ENCODE assay signal across 22 cellular contexts in the genomic region with DNA sequence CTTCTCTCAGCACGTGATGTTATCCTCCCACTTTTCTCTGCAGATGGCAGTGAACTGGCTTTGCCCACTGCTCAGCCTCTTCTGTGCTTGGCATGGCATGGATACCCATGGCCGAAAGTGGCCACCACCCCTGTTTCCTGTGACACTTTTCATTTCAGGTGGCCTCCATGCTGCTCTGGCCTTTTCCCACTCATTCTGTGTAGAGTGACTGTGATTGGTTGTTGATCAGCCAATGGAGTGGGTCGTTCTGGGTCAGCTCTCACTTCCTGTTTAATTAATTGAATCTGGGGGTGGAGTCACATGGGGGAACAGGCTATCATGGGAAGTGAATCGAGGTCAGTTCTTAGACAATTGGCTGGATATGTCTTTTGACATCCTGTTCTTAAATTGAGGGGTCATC.
A peak's percentile ranks its signal among the peaks of the same experiment; 100 is the strongest.
DNase-seq lines count a peak whose midpoint lies in the region; FAIRE-seq and TF ChIP-seq lines count a peak whose summit lies in the region.
"Had no signal": no experiment of that assay in that cellular context is flagged by ENCODE, and none has a peak within 500 bp of the region (broad histone marks: within the 10 kb centered on the region; RNA-seq: fewer than 3 reads in every experiment).

No MANE protein-coding gene starts in this region.

- no peaks in the 10 kb centered on the region for H3K36me3 Mint-ChIP-seq in neural progenitor cell
- H3K36me3 Mint-ChIP-seq: CD4-positive, CD25-positive, alpha-beta regulatory T cell; CD8-positive, alpha-beta T cell had no signal

- H3K27me3 ChIP-seq in H1 (replicated peaks in 1 of 4; ENCODE audit: control insufficient read depth in 3 of 4, extremely low read depth in 1 of 4, insufficient read depth in 3 of 4, low read length in 3 of 4) (no peaks in the 10 kb centered on the region; a peak in 1 of 7 replicates), neural progenitor cell (peaks cover 47% of the 10 kb centered on the region), breast epithelium (peaks cover 0 to 4% of the 10 kb centered on the region in 2 donors)
- H3K27me3 ChIP-seq: BLaER1 had no signal

- TF ChIP-seq CTCF in NB4 (IDR thresholded peaks at IDR 0.05; ENCODE audit: low read depth, low read length) (no peak), H1 (IDR thresholded peaks at IDR 0.05; ENCODE audit: control extremely low read depth in 1 of 3, insufficient read depth in 1 of 3, low read depth in 1 of 3, low read length in 3 of 3) (no peak), neural progenitor cell (IDR thresholded peaks at IDR 0.05) (no peak), breast epithelium (IDR thresholded peaks at IDR 0.05) (no peak)

- no peak for FAIRE-seq in H1 (lab: Jason Lieb, UNC)
- FAIRE-seq: A204.1, G401.6, GM12892, H54 had no signal

- intact Hi-C loops in breast epithelium (cut with DNase I; ENCODE audit: low total_unique reads) = no loop called here

- H3K27me3 Mint-ChIP-seq in neural progenitor cell (ENCODE audit: insufficient read depth, low read depth) = peaks cover 32% of the 10 kb centered on the region
- H3K27me3 Mint-ChIP-seq: B cell; CD4-positive, CD25-positive, alpha-beta regulatory T cell had no signal

- no peak overlapping the region for H4K91ac ChIP-seq in H1 (replicated peaks; ENCODE audit: insufficient read length, low read length)

- no peaks in the 10 kb centered on the region for H4K20me1 ChIP-seq in H1 (replicated peaks in 1 of 2; ENCODE audit: control insufficient read depth in 1 of 2, insufficient read depth in 2 of 2, low read length in 2 of 2)
- peaks cover 5% of the 10 kb centered on the region for H4K20me1 ChIP-seq in neural progenitor cell (ENCODE audit: low read depth)
- H4K20me1 ChIP-seq: BLaER1 had no signal

- no peak overlapping the region for H3K56ac ChIP-seq in H1 (replicated peaks; ENCODE audit: insufficient read length, low read depth, low read length)

- H2BK12ac ChIP-seq in H1 (ENCODE audit: low read depth, low read length) = 0 out of 2 replicates have a peak overlapping the region, but pooled peaks have one; percentile 56

- H3K18ac ChIP-seq in H1 (ENCODE audit: extremely low read depth, low read length) = no peak overlapping the region

- no peak for TF ChIP-seq EP300 in H1 (IDR thresholded peaks at IDR 0.05; ENCODE audit: borderline replicate concordance in 1 of 2, low read depth in 2 of 2, low read length in 2 of 2)

- peak overlapping the region; percentile 58 for H3K27ac Mint-ChIP-seq in neural progenitor cell
- H3K27ac Mint-ChIP-seq: B cell; CD4-positive, CD25-positive, alpha-beta regulatory T cell; CD8-positive, alpha-beta T cell had no signal

- no peaks in the 10 kb centered on the region for H3K36me3 ChIP-seq in H1 (ENCODE audit: control insufficient read depth in 2 of 4, insufficient read depth in 4 of 4, low read length in 3 of 4)
- H3K36me3 ChIP-seq in neural progenitor cell = no peaks in the 10 kb centered on the region
- H3K36me3 ChIP-seq in breast epithelium = no peaks in the 10 kb centered on the region
- H3K36me3 ChIP-seq: BLaER1, HAP-1 had no signal

- no peaks in the 10 kb centered on the region for H3K9me3 Mint-ChIP-seq in neural progenitor cell
- H3K9me3 Mint-ChIP-seq: CD8-positive, alpha-beta T cell had no signal

- peak; percentile 13 for DNase-seq in NCI-H82 (lab: John Stamatoyannopoulos, UW)
- no peak for DNase-seq in NCI-H82 treated with DMSO at 0.1 percent for 48 hours (lab: John Stamatoyannopoulos, UW; ENCODE audit: unreplicated experiment)
- peak; percentile 10 for DNase-seq in NB4 (ENCODE audit: low read depth)
- no peak for DNase-seq in H1 (ENCODE audit: low read depth in 1 of 2, low spot score in 2 of 2)
- no peak for DNase-seq in neural progenitor cell (ENCODE audit: low spot score)
- DNase-seq in breast epithelium (ENCODE audit: low spot score in 2 of 2) = no peak
- no peak for DNase-seq in NOMO-1 (lab: John Stamatoyannopoulos, UW; ENCODE audit: unreplicated experiment in 2 of 2)
- DNase-seq in SKM-1 (lab: John Stamatoyannopoulos, UW; ENCODE audit: unreplicated experiment) = no peak
- DNase-seq: Caco-2; CD4-positive, CD25-positive, alpha-beta regulatory T cell; CD8-positive, alpha-beta T cell; DMS153; DND-41 had no signal

- H2BK15ac ChIP-seq in H1 (ENCODE audit: low read length) = no peak overlapping the region

- H3K4me1 Mint-ChIP-seq in neural progenitor cell = peaks cover 29% of the 10 kb centered on the region
- H3K4me1 Mint-ChIP-seq: B cell; CD4-positive, CD25-positive, alpha-beta regulatory T cell had no signal

- H3K23ac ChIP-seq in H1 (ENCODE audit: insufficient read length) = no peak overlapping the region

- H4K5ac ChIP-seq in H1 (ENCODE audit: insufficient read length, low read depth, low read length) = no peak overlapping the region

- H2BK5ac ChIP-seq in H1 (ENCODE audit: low read depth, low read length) = 0 out of 2 replicates have a peak overlapping the region, but pooled peaks have one; percentile 22

- no peak overlapping the region for H2BK120ac ChIP-seq in H1 (replicated peaks; ENCODE audit: low read depth, low read length)

- CTCF ChIA-PET in H1 (lab: Charles Lee; ENCODE audit: partially characterized antibody) = interaction anchor here (1.0 to 4.4 kb wide), 5 partner anchors 10 to 43 kb away, joined by 3 to 22 read pairs (median 6); no protein-coding TSS in a partner anchor

- no peak overlapping the region for H2AK5ac ChIP-seq in H1 (ENCODE audit: low read depth, low read length)

- H3K79me2 ChIP-seq in H1 (ENCODE audit: control insufficient read depth in 1 of 2, insufficient read depth in 2 of 2, low read length in 2 of 2) (no peaks in the 10 kb centered on the region), neural progenitor cell (ENCODE audit: low read depth) (no peaks in the 10 kb centered on the region)

- POLR2A ChIA-PET in H1 (lab: Charles Lee; ENCODE audit: partially characterized antibody) = interaction anchor here (1.1 kb wide), 1 partner anchor 34 kb away, joined by 3 read pairs; no protein-coding TSS in a partner anchor

- H3K4ac ChIP-seq in H1 (replicated peaks; ENCODE audit: insufficient read length, low read depth, low read length) = no peak overlapping the region

- TF ChIP-seq RAD21 in H1 (IDR thresholded peaks at IDR 0.05 in 1 of 2, conservative IDR thresholded peaks at IDR 0.05 in 1 of 2; ENCODE audit: low read depth in 2 of 2, low read length in 2 of 2) = no peak

- H3K4me1 ChIP-seq in H1 (replicated peaks in 1 of 4; ENCODE audit: control insufficient read depth in 3 of 4, insufficient read depth in 4 of 4, low read length in 3 of 4) = peaks cover 17 to 26% (median 21%) of the 10 kb centered on the region in 4 experiments
- H3K4me1 ChIP-seq in neural progenitor cell = peaks cover 17% of the 10 kb centered on the region
- H3K4me1 ChIP-seq in breast epithelium = no peaks in the 10 kb centered on the region
- H3K4me1 ChIP-seq: BLaER1, Caco-2, HAP-1 had no signal

- H3K4me3 Mint-ChIP-seq in neural progenitor cell = no peak overlapping the region
- H3K4me3 Mint-ChIP-seq: B cell; CD4-positive, CD25-positive, alpha-beta regulatory T cell; CD8-positive, alpha-beta T cell had no signal

- no peak overlapping the region for H3K14ac ChIP-seq in H1 (ENCODE audit: insufficient read length)

- H3K4me2 ChIP-seq in H1 (ENCODE audit: insufficient read depth in 1 of 2, low read depth in 2 of 2, low read length in 2 of 2) (no peak overlapping the region), neural progenitor cell (no peak overlapping the region)
- H3K4me2 ChIP-seq: BLaER1 had no signal

- no peaks in the 10 kb centered on the region for H3K79me1 ChIP-seq in H1 (ENCODE audit: low read depth, low read length)

- H3K4me3 ChIP-seq in NB4 (ENCODE audit: low read depth, low read length) = no peak overlapping the region
- no peak overlapping the region for H3K4me3 ChIP-seq in H1 (ENCODE audit: extremely low read depth in 1 of 4, insufficient read depth in 2 of 4, low read depth in 3 of 4, low read length in 4 of 4)
- H3K4me3 ChIP-seq in neural progenitor cell = no peak overlapping the region
- no peak overlapping the region for H3K4me3 ChIP-seq in breast epithelium
- H3K4me3 ChIP-seq: BLaER1, HAP-1 had no signal

- H3K27ac ChIP-seq in H1 (ENCODE audit: low read depth, low read length) (no peak overlapping the region), neural progenitor cell (no peak overlapping the region), breast epithelium (no peak overlapping the region)
- H3K27ac ChIP-seq: 22Rv1, BLaER1, C4-2B had no signal

- H2BK20ac ChIP-seq in H1 (ENCODE audit: low read length) = no peak overlapping the region

- H3K9me3 ChIP-seq in H1 (ENCODE audit: insufficient read depth in 2 of 2, low read depth in 1 of 2, low read length in 1 of 2) (no peaks in the 10 kb centered on the region), neural progenitor cell (ENCODE audit: low read depth) (no peaks in the 10 kb centered on the region), breast epithelium (peaks cover 0 to 4% of the 10 kb centered on the region in 2 donors)
- H3K9me3 ChIP-seq: BLaER1, Caco-2, HAP-1 had no signal

- TF ChIP-seq POLR2A in NB4 (IDR thresholded peaks at IDR 0.05; ENCODE audit: extremely low read depth, insufficient read length) (no peak), H1 (IDR thresholded peaks at IDR 0.05; ENCODE audit: control extremely low read depth in 1 of 2, low read depth in 2 of 2, low read length in 2 of 2) (no peak), breast epithelium (IDR thresholded peaks at IDR 0.05) (no peak)

- H3K23me2 ChIP-seq in H1 (ENCODE audit: low read depth, low read length) = no peaks in the 10 kb centered on the region

- no peak overlapping the region for H2AFZ ChIP-seq in H1 (ENCODE audit: low read length)
- H2AFZ ChIP-seq in neural progenitor cell (replicated peaks) = no peak overlapping the region

- H3K9ac ChIP-seq in H1 (replicated peaks in 1 of 4; ENCODE audit: extremely low read depth in 1 of 4, low read depth in 3 of 4, low read length in 3 of 4) = no peak overlapping the region
- no peak overlapping the region for H3K9ac ChIP-seq in neural progenitor cell
- H3K9ac ChIP-seq: BLaER1 had no signal

- peaks cover 26% of the 10 kb centered on the region for H3F3A ChIP-seq in neural progenitor cell (ENCODE audit: low read depth)

- 96% methylated on average over 4 of the region's 4 CpGs; no CpG with 5 or more reads in 1 of the 2 experiments for WGBS in H1 (ENCODE audit: extremely low coverage in 1 of 2, insufficient coverage in 1 of 2, insufficient read length in 1 of 2, insufficient replicate concordance in 2 of 2, low coverage in 1 of 2, low lambda C conversion rate in 2 of 2, missing lambda C conversion rate in 1 of 2), 2 experiments

- H4K8ac ChIP-seq in H1 (ENCODE audit: extremely low read depth, insufficient read depth, low read length) = peak overlapping the region; percentile 72; the same call in 1 of the 2 replicates

TF ChIP-seq in H1, 55 proteins besides CTCF, POLR2A, EP300 and RAD21 (continues in another document):
- TF ChIP-seq BRCA1 (IDR thresholded peaks at IDR 0.05; ENCODE audit: low read depth, low read length) = no peak
- TF ChIP-seq, protein P1, sequence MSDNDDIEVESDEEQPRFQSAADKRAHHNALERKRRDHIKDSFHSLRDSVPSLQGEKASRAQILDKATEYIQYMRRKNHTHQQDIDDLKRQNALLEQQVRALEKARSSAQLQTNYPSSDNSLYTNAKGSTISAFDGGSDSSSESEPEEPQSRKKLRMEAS (IDR thresholded peaks at IDR 0.05) = peak; percentile 87

Comparison
In these comparisons a context has a peak if more than half of its experiments do, and no peak if none do; other contexts are left out.
1. DNase-seq: peak in NCI-H82 (single experiment) and NB4 (single experiment); none in NCI-H82 treated with DMSO at 0.1 percent for 48 hours (single experiment), H1 (0 of 2), neural progenitor cell (single experiment), breast epithelium (0 of 2), NOMO-1 (0 of 2) and SKM-1 (single experiment).